In genomic region chr19:50510121-50510670, GRCh38 we compare ENCODE assay signal across 9 cellular contexts. TPM values are rescaled to one million over a fixed set of nuclear protein-coding genes. Genes with fewer than 3 reads are reported as not detected.
DNase-seq lines count a peak whose midpoint lies in the region; ATAC-seq, FAIRE-seq and TF ChIP-seq lines count a peak whose summit lies in the region.
"Had no signal": no experiment of that assay in that cellular context is flagged by ENCODE, and none has a peak within 500 bp of the region (broad histone marks: within the 10 kb centered on the region; RNA-seq: fewer than 3 reads in every experiment).

No MANE protein-coding gene starts in this region.

- H3K4me3 Mint-ChIP-seq in activated CD8-positive, alpha-beta T cell treated with anti-CD3 and anti-CD28 coated beads, Interleukin-2, amount 10 ng/mL, durations not matched to agents 7 days and 5 days: peak overlapping the region; percentile 94

- CTCF ChIA-PET in activated CD8-positive, alpha-beta T cell treated with anti-CD3 and anti-CD28 coated beads, Interleukin-2, amount 10 ng/mL, durations not matched to agents 7 days and 5 days (lab: Charles Lee): interaction anchor here (1.1 to 1.9 kb wide), 3 partner anchors 29 to 153 kb away, joined by 3 to 7 read pairs (median 6); no protein-coding TSS in a partner anchor

- no peaks in the 10 kb centered on the region for H3K27me3 Mint-ChIP-seq in activated CD8-positive, alpha-beta T cell treated with anti-CD3 and anti-CD28 coated beads, Interleukin-2, amount 10 ng/mL, durations not matched to agents 7 days and 5 days (ENCODE audit: low read depth)

- FAIRE-seq in GM12892 (lab: Jason Lieb, UNC): peak; percentile 46

- no peak for ATAC-seq in activated CD8-positive, alpha-beta T cell treated with anti-CD3 and anti-CD28 coated beads, Interleukin-2, amount 10 ng/mL, durations not matched to agents 7 days and 5 days
- no peak for ATAC-seq in GM19324 (IDR thresholded peaks at IDR 0.05; ENCODE audit: low FRiP score, unreplicated experiment)
- ATAC-seq in GM19035 (IDR thresholded peaks at IDR 0.05; ENCODE audit: unreplicated experiment): no peak
- no peak for ATAC-seq in HG03469 (IDR thresholded peaks at IDR 0.05; ENCODE audit: unreplicated experiment)

- H3K27ac ChIP-seq in right atrium auricular region: peak overlapping the region; percentile 72 to 79
- peak overlapping the region in 19 of 21 experiments; percentile 60 to 89 (median 83) for H3K27ac ChIP-seq in skin epidermis

- H3K4me3 ChIP-seq in right atrium auricular region (peak overlapping the region; percentile 63 to 71), skin epidermis (peak overlapping the region; percentile 46 to 81 (median 67))

- no peaks in the 10 kb centered on the region for H3K9me3 Mint-ChIP-seq in activated CD8-positive, alpha-beta T cell treated with anti-CD3 and anti-CD28 coated beads, Interleukin-2, amount 10 ng/mL, durations not matched to agents 7 days and 5 days (ENCODE audit: insufficient read depth)

- DNase-seq in GM12892 (ENCODE audit: insufficient read length) (no peak), right atrium auricular region (ENCODE audit: low spot score) (no peak), HUDEP-2 (lab: John Stamatoyannopoulos, UW; ENCODE audit: unreplicated experiment in 76 of 76) (no peak)
- no peak for DNase-seq in activated CD8-positive, alpha-beta T cell treated with anti-CD3 and anti-CD28 coated beads, Interleukin-2, amount 10 ng/mL, durations not matched to agents 7 days and 5 days

- peaks cover 22% of the 10 kb centered on the region for H3K4me1 Mint-ChIP-seq in activated CD8-positive, alpha-beta T cell treated with anti-CD3 and anti-CD28 coated beads, Interleukin-2, amount 10 ng/mL, durations not matched to agents 7 days and 5 days (ENCODE audit: low read depth)

- H3K36me3 Mint-ChIP-seq in activated CD8-positive, alpha-beta T cell treated with anti-CD3 and anti-CD28 coated beads, Interleukin-2, amount 10 ng/mL, durations not matched to agents 7 days and 5 days (ENCODE audit: low read depth): peaks cover 6% of the 10 kb centered on the region

- no peak for TF ChIP-seq POLR2A in GM12892 (IDR thresholded peaks at IDR 0.05; ENCODE audit: low read depth, low read length)

- no peaks in the 10 kb centered on the region for H3K9me3 ChIP-seq in right atrium auricular region

- no peak for TF ChIP-seq CTCF in right atrium auricular region (IDR thresholded peaks at IDR 0.05)

- peaks cover 0 to 27% of the 10 kb centered on the region in 2 donors for H3K4me1 ChIP-seq in right atrium auricular region

- H3K27ac Mint-ChIP-seq in activated CD8-positive, alpha-beta T cell treated with anti-CD3 and anti-CD28 coated beads, Interleukin-2, amount 10 ng/mL, durations not matched to agents 7 days and 5 days: peak overlapping the region; percentile 97

- no peaks in the 10 kb centered on the region for H3K36me3 ChIP-seq in right atrium auricular region

- H3K27me3 ChIP-seq in right atrium auricular region: no peaks in the 10 kb centered on the region

- POLR2A ChIA-PET in activated CD8-positive, alpha-beta T cell treated with anti-CD3 and anti-CD28 coated beads, Interleukin-2, amount 10 ng/mL, durations not matched to agents 7 days and 5 days (lab: Charles Lee): interaction anchor here (1.7 kb wide), 1 partner anchor 126 kb away, joined by 4 read pairs; the partner anchor contains the start of gene POLD1

RNA-seq across cellular contexts. Expression of gene JOSD2, which starts 0.8 kb away (rescaled TPM):
- 5.8 TPM for polyA plus RNA-seq in GM12892 (2012; ENCODE audit: missing spikeins)
- total RNA-seq in activated CD8-positive, alpha-beta T cell treated with anti-CD3 and anti-CD28 coated beads, Interleukin-2, amount 10 ng/mL, durations not matched to agents 7 days and 5 days: 10 to 100 TPM; 49.8 to 51.3 TPM
- 10 to 100 TPM; 26.6 to 38.2 TPM for total RNA-seq in right atrium auricular region

RNA-seq across cellular contexts. Expression of gene ASPDH, which starts 3.5 kb away (rescaled TPM):
- polyA plus RNA-seq in GM12892 (2012; ENCODE audit: missing spikeins): not detected
- total RNA-seq in activated CD8-positive, alpha-beta T cell treated with anti-CD3 and anti-CD28 coated beads, Interleukin-2, amount 10 ng/mL, durations not matched to agents 7 days and 5 days: not detected
- total RNA-seq in right atrium auricular region: not detected
- total RNA-seq: LHCN-M2 had no signal

RNA-seq across cellular contexts. Expression of gene GARIN5A, which starts 33.5 kb away (rescaled TPM):
- polyA plus RNA-seq in GM12892 (2012; ENCODE audit: missing spikeins): 0.70 TPM
- total RNA-seq in activated CD8-positive, alpha-beta T cell treated with anti-CD3 and anti-CD28 coated beads, Interleukin-2, amount 10 ng/mL, durations not matched to agents 7 days and 5 days: under 1 TPM in 1 of 2 experiments, not detected in 1; 0.29 TPM
- total RNA-seq in right atrium auricular region: 1 to 10 TPM; 1.4 to 2.3 TPM

RNA-seq across cellular contexts. Expression of gene EMC10, which starts 33.9 kb away (rescaled TPM):
- 15.9 TPM for polyA plus RNA-seq in GM12892 (2012; ENCODE audit: missing spikeins)
- 10 to 100 TPM; 54.8 to 56.9 TPM for total RNA-seq in activated CD8-positive, alpha-beta T cell treated with anti-CD3 and anti-CD28 coated beads, Interleukin-2, amount 10 ng/mL, durations not matched to agents 7 days and 5 days
- 100 to 1,000 TPM in 1 of 2 donors, 10 to 100 TPM in 1; 94.9 to 112 TPM for total RNA-seq in right atrium auricular region

RNA-seq across cellular contexts. Expression of gene LRRC4B, which starts 58.0 kb away (rescaled TPM):
- 0.17 TPM for polyA plus RNA-seq in GM12892 (2012; ENCODE audit: missing spikeins)
- not detected for total RNA-seq in activated CD8-positive, alpha-beta T cell treated with anti-CD3 and anti-CD28 coated beads, Interleukin-2, amount 10 ng/mL, durations not matched to agents 7 days and 5 days
- 1 to 10 TPM; 1.6 to 2.0 TPM for total RNA-seq in right atrium auricular region
- total RNA-seq: LHCN-M2 had no signal
